23 cellular contexts compared by ENCODE assay signal in genomic region chr4:117311989-117312388, GRCh38.
"Had no signal": no experiment of that assay in that cellular context is flagged by ENCODE, and none has a peak within 500 bp of the region (broad histone marks: within the 10 kb centered on the region; RNA-seq: fewer than 3 reads in every experiment).

No MANE protein-coding gene starts in this region.

- H3K27me3 ChIP-seq: colonic mucosa, dorsolateral prefrontal cortex, esophagus muscularis mucosa, esophagus squamous epithelium, foreskin keratinocyte, gastrocnemius medialis, gastroesophageal sphincter, heart left ventricle, heart right ventricle had no signal

- H3K27ac ChIP-seq: colonic mucosa, coronary artery, dorsolateral prefrontal cortex, epithelial cell of prostate, esophagus muscularis mucosa, esophagus squamous epithelium, foreskin keratinocyte, gastrocnemius medialis, gastroesophageal sphincter, heart left ventricle, heart right ventricle had no signal

- H3K9me3 ChIP-seq: colonic mucosa, esophagus squamous epithelium, gastrocnemius medialis had no signal

- H3K4me3 ChIP-seq: colonic mucosa, coronary artery, dorsolateral prefrontal cortex, esophagus muscularis mucosa, esophagus squamous epithelium, gastrocnemius medialis, gastroesophageal sphincter, heart left ventricle, heart right ventricle had no signal

- DNase-seq: colonic mucosa; cortex of kidney; dermis blood vessel endothelial cell; dorsolateral prefrontal cortex; effector CD4-positive, alpha-beta T cell; effector CD8-positive, alpha-beta T cell; effector memory CD4-positive, alpha-beta T cell; effector memory CD8-positive, alpha-beta T cell; endodermal cell; erythroblast; esophagus squamous epithelium; foreskin fibroblast; foreskin keratinocyte; foreskin melanocyte; gastrocnemius medialis; glutamatergic neuron; head of caudate nucleus; heart left ventricle; heart right ventricle had no signal

- H3K36me3 ChIP-seq: colonic mucosa, esophagus muscularis mucosa, esophagus squamous epithelium, gastrocnemius medialis, gastroesophageal sphincter, heart left ventricle, heart right ventricle had no signal
